7 cellular contexts compared by ENCODE assay signal in the genomic region with DNA sequence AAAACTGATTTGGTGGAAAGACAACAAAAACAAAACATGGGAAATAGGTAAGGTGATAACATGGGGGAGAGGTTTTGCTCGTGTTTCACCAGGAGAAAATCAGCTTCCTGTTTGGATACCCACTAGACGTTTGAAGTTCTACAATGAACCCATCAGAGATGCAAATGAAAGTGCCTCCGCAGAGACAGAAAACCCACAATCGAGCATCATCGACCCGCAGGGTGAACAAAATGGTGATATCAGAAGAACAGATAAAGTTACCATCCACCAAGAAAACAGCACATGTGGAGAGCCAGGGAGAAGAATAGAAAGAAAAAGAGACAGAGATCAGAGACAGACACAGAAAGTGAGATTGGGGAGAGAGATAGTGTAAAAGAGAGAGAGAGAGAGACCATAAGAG.
DNase-seq lines count a peak whose midpoint lies in the region; ATAC-seq lines count a peak whose summit lies in the region.
"Not testable (repeated sequence)": the region's sequence is repeated elsewhere in the genome, so short reads cannot be mapped to it uniquely, and the experiment has no call there.

No MANE protein-coding gene starts in this region.

- DNase-seq in T follicular helper cell (ENCODE audit: low read depth) = peak; percentile 28
- peak; percentile 63 for DNase-seq in activated CD4-positive, alpha-beta T cell treated with anti-CD3 and anti-CD28 coated beads for 48 hours
- DNase-seq in activated CD8-positive, alpha-beta memory T cell treated with anti-CD3 and anti-CD28 coated beads, Interleukin-2, amount 50 U/mL, for 48 hours = peak; percentile 58
- peak; percentile 19 for DNase-seq in activated T-helper 2 cell treated with anti-CD3 and anti-CD28 coated beads, Interferon-gamma antibody, Interleukin-2, Interleukin-4, amounts not matched to agents 10 μg/mL and 5 μg/mL and 100 μg/mL, durations not matched to agents 14 hours and 24 hours and 36 hours (ENCODE audit: low spot score)
- peak; percentile 4 for DNase-seq in activated naive CD8-positive, alpha-beta T cell treated with anti-CD3 and anti-CD28 coated beads, Interleukin-2, amount 50 U/mL, for 24 hours
- peak; percentile 68 for DNase-seq in stimulated activated CD4-positive, alpha-beta T cell treated with anti-CD3 and anti-CD28 coated beads, Interleukin-15, amount 100 ng/mL, for 24 hours
- not testable (repeated sequence) for DNase-seq in stimulated activated effector memory CD8-positive, alpha-beta T cell treated with anti-CD3 and anti-CD28 coated beads, Interleukin-12 subunit alpha, Interleukin-12 subunit beta, amount 100 ng/mL, for 72 hours (ENCODE audit: low spot score in 2 of 2)

- ATAC-seq in activated naive CD8-positive, alpha-beta T cell treated with anti-CD3 and anti-CD28 coated beads, Interleukin-2, amount 50 U/mL, for 24 hours; stimulated activated effector memory CD8-positive, alpha-beta T cell treated with anti-CD3 and anti-CD28 coated beads, Interleukin-12 subunit alpha, Interleukin-12 subunit beta, amount 100 ng/mL, for 72 hours: not testable (repeated sequence)

- H3K36me3 Mint-ChIP-seq in activated T-helper 2 cell treated with anti-CD3 and anti-CD28 coated beads, Interferon-gamma antibody, Interleukin-2, Interleukin-4, amounts not matched to agents 10 μg/mL and 5 μg/mL and 100 μg/mL, durations not matched to agents 14 hours and 24 hours and 36 hours (ENCODE audit: low read depth); activated naive CD8-positive, alpha-beta T cell treated with anti-CD3 and anti-CD28 coated beads, Interleukin-2, amount 50 U/mL, for 24 hours (ENCODE audit: low read depth); stimulated activated effector memory CD8-positive, alpha-beta T cell treated with anti-CD3 and anti-CD28 coated beads, Interleukin-12 subunit alpha, Interleukin-12 subunit beta, amount 100 ng/mL, for 72 hours: not testable (repeated sequence)

- intact Hi-C loops in activated T-helper 2 cell treated with anti-CD3 and anti-CD28 coated beads, Interferon-gamma antibody, Interleukin-2, Interleukin-4, amounts not matched to agents 10 μg/mL and 5 μg/mL and 100 μg/mL, durations not matched to agents 14 hours and 24 hours and 36 hours (cut with micrococcal nuclease) = not testable (repeated sequence)

- peak overlapping the region; percentile 92 for H3K27ac Mint-ChIP-seq in activated T-helper 2 cell treated with anti-CD3 and anti-CD28 coated beads, Interferon-gamma antibody, Interleukin-2, Interleukin-4, amounts not matched to agents 10 μg/mL and 5 μg/mL and 100 μg/mL, durations not matched to agents 14 hours and 24 hours and 36 hours
- H3K27ac Mint-ChIP-seq in activated naive CD8-positive, alpha-beta T cell treated with anti-CD3 and anti-CD28 coated beads, Interleukin-2, amount 50 U/mL, for 24 hours = peak overlapping the region; percentile 92
- H3K27ac Mint-ChIP-seq in stimulated activated effector memory CD8-positive, alpha-beta T cell treated with anti-CD3 and anti-CD28 coated beads, Interleukin-12 subunit alpha, Interleukin-12 subunit beta, amount 100 ng/mL, for 72 hours = peak overlapping the region; percentile 7

- peaks cover 16% of the 10 kb centered on the region for H3K4me1 Mint-ChIP-seq in activated T-helper 2 cell treated with anti-CD3 and anti-CD28 coated beads, Interferon-gamma antibody, Interleukin-2, Interleukin-4, amounts not matched to agents 10 μg/mL and 5 μg/mL and 100 μg/mL, durations not matched to agents 14 hours and 24 hours and 36 hours (ENCODE audit: low read depth)
- H3K4me1 Mint-ChIP-seq in activated naive CD8-positive, alpha-beta T cell treated with anti-CD3 and anti-CD28 coated beads, Interleukin-2, amount 50 U/mL, for 24 hours = peaks cover 16% of the 10 kb centered on the region
- peaks cover 10% of the 10 kb centered on the region for H3K4me1 Mint-ChIP-seq in stimulated activated effector memory CD8-positive, alpha-beta T cell treated with anti-CD3 and anti-CD28 coated beads, Interleukin-12 subunit alpha, Interleukin-12 subunit beta, amount 100 ng/mL, for 72 hours

- peaks cover 24% of the 10 kb centered on the region for H3K27me3 Mint-ChIP-seq in activated T-helper 2 cell treated with anti-CD3 and anti-CD28 coated beads, Interferon-gamma antibody, Interleukin-2, Interleukin-4, amounts not matched to agents 10 μg/mL and 5 μg/mL and 100 μg/mL, durations not matched to agents 14 hours and 24 hours and 36 hours (ENCODE audit: low read depth)
- not testable (repeated sequence) for H3K27me3 Mint-ChIP-seq in activated naive CD8-positive, alpha-beta T cell treated with anti-CD3 and anti-CD28 coated beads, Interleukin-2, amount 50 U/mL, for 24 hours

- H3K9me3 Mint-ChIP-seq in activated T-helper 2 cell treated with anti-CD3 and anti-CD28 coated beads, Interferon-gamma antibody, Interleukin-2, Interleukin-4, amounts not matched to agents 10 μg/mL and 5 μg/mL and 100 μg/mL, durations not matched to agents 14 hours and 24 hours and 36 hours; activated naive CD8-positive, alpha-beta T cell treated with anti-CD3 and anti-CD28 coated beads, Interleukin-2, amount 50 U/mL, for 24 hours; stimulated activated effector memory CD8-positive, alpha-beta T cell treated with anti-CD3 and anti-CD28 coated beads, Interleukin-12 subunit alpha, Interleukin-12 subunit beta, amount 100 ng/mL, for 72 hours: not testable (repeated sequence)

- peak overlapping the region; percentile 49 for H3K4me3 Mint-ChIP-seq in activated T-helper 2 cell treated with anti-CD3 and anti-CD28 coated beads, Interferon-gamma antibody, Interleukin-2, Interleukin-4, amounts not matched to agents 10 μg/mL and 5 μg/mL and 100 μg/mL, durations not matched to agents 14 hours and 24 hours and 36 hours (ENCODE audit: low read depth)
- peak overlapping the region; percentile 74 for H3K4me3 Mint-ChIP-seq in activated naive CD8-positive, alpha-beta T cell treated with anti-CD3 and anti-CD28 coated beads, Interleukin-2, amount 50 U/mL, for 24 hours
- H3K4me3 Mint-ChIP-seq in stimulated activated effector memory CD8-positive, alpha-beta T cell treated with anti-CD3 and anti-CD28 coated beads, Interleukin-12 subunit alpha, Interleukin-12 subunit beta, amount 100 ng/mL, for 72 hours = peak overlapping the region; percentile 63

Comparison
In these comparisons a context has a peak if more than half of its experiments do, and no peak if none do; other contexts are left out.
1. H3K27ac Mint-ChIP-seq: peak in every context shown above with its lines; median percentile 92 in activated T-helper 2 cell treated with anti-CD3 and anti-CD28 coated beads, Interferon-gamma antibody, Interleukin-2, Interleukin-4, amounts not matched to agents 10 μg/mL and 5 μg/mL and 100 μg/mL, durations not matched to agents 14 hours and 24 hours and 36 hours; 92 in activated naive CD8-positive, alpha-beta T cell treated with anti-CD3 and anti-CD28 coated beads, Interleukin-2, amount 50 U/mL, for 24 hours; 7 in stimulated activated effector memory CD8-positive, alpha-beta T cell treated with anti-CD3 and anti-CD28 coated beads, Interleukin-12 subunit alpha, Interleukin-12 subunit beta, amount 100 ng/mL, for 72 hours.